15 cellular contexts compared by ENCODE assay signal in the genomic region with DNA sequence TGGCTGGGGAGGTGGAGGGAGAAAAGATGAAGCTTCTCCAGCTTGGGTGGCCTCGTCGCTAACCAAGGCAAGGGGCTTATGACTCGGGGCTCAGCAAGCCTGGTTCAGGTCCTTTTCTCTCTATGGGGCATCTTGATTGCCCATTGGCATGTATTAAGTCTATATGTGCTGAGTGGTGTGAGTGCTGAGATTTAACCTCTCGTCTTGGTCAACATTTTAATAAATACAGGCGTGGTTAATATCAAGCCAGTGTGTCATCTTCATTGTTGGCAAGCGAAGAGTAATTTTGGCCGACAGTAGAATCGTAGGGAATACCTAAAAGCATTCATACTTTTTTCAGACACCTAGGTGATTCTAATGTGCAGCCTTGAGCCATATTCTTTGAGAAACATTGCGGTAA.
"Had no signal": no experiment of that assay in that cellular context is flagged by ENCODE, and none has a peak within 500 bp of the region (broad histone marks: within the 10 kb centered on the region; RNA-seq: fewer than 3 reads in every experiment).

No MANE protein-coding gene starts in this region.

- H3K27ac ChIP-seq: epithelial cell of prostate, psoas muscle, testis had no signal

- ATAC-seq: activated CD8-positive, alpha-beta T cell treated with anti-CD3 and anti-CD28 coated beads, Interleukin-2, amount 10 ng/mL, durations not matched to agents 7 days and 5 days; psoas muscle; sciatic nerve had no signal

- H3K4me3 ChIP-seq: coronary artery, psoas muscle, testis had no signal

- H3K36me3 Mint-ChIP-seq: naive thymus-derived CD4-positive, alpha-beta T cell had no signal

- DNase-seq: activated CD4-positive, alpha-beta T cell treated with anti-CD3 and anti-CD28 coated beads for 48 hours; activated CD8-positive, alpha-beta memory T cell treated with anti-CD3 and anti-CD28 coated beads, Interleukin-2, amount 50 U/mL, for 48 hours; caudate nucleus; effector CD8-positive, alpha-beta T cell; hippocampal formation; psoas muscle; stimulated activated CD4-positive, alpha-beta T cell treated with anti-CD3 and anti-CD28 coated beads, Interleukin-12 subunit alpha, Interleukin-12 subunit beta, amount 100 ng/mL, for 4 hours; stimulated activated naive CD4-positive, alpha-beta T cell treated with Interleukin-2 at 50 U/mL for 16 hours; testis had no signal

- H3K27ac Mint-ChIP-seq: activated CD8-positive, alpha-beta T cell treated with anti-CD3 and anti-CD28 coated beads, Interleukin-2, amount 10 ng/mL, durations not matched to agents 7 days and 5 days; mesothelial cell of epicardium had no signal

- H3K4me1 ChIP-seq: psoas muscle had no signal

- H3K4me3 Mint-ChIP-seq: activated CD8-positive, alpha-beta T cell treated with anti-CD3 and anti-CD28 coated beads, Interleukin-2, amount 10 ng/mL, durations not matched to agents 7 days and 5 days; mesothelial cell of epicardium had no signal

- H3K9me3 ChIP-seq: psoas muscle, testis had no signal

- H3K9me3 Mint-ChIP-seq: mesothelial cell of epicardium had no signal

- H3K27me3 ChIP-seq: testis had no signal
